ENCODE assay signal across 21 cellular contexts in genomic region chr18:6546229-6546628, GRCh38.
A peak's percentile ranks its signal among the peaks of the same experiment; 100 is the strongest.
DNase-seq lines count a peak whose midpoint lies in the region; TF ChIP-seq lines count a peak whose summit lies in the region.
"Had no signal": no experiment of that assay in that cellular context is flagged by ENCODE, and none has a peak within 500 bp of the region (broad histone marks: within the 10 kb centered on the region; RNA-seq: fewer than 3 reads in every experiment).

No MANE protein-coding gene starts in this region.

- 45 to 52% methylated on average over 4 of the region's 4 CpGs for WGBS in testis, 2 donors

- H3K4me1 ChIP-seq in testis: peaks cover 9% of the 10 kb centered on the region
- no peaks in the 10 kb centered on the region for H3K4me1 ChIP-seq in ascending aorta
- H3K4me1 ChIP-seq: BE2C, Caco-2 had no signal

- DNase-seq in NCI-H2171 treated with DMSO at 0.1 percent for 48 hours (lab: John Stamatoyannopoulos, UW): peak; percentile 10
- no peak for DNase-seq in NCI-H2171 (lab: John Stamatoyannopoulos, UW)
- peak; percentile 28 for DNase-seq in astrocyte of the hippocampus (ENCODE audit: low read depth, low spot score)
- peak; percentile 77 for DNase-seq in fibroblast of the conjunctiva (ENCODE audit: low read depth)
- peak; percentile 24 for DNase-seq in testis
- no peak for DNase-seq in ascending aorta (ENCODE audit: low spot score in 2 of 2)
- no peak for DNase-seq in amniotic stem cell (lab: John Stamatoyannopoulos, UW)
- DNase-seq in 8988T: no peak
- DNase-seq: activated B cell treated with CpG ODN at 0.5 μM for 24 hours; activated CD4-positive, alpha-beta memory T cell treated with anti-CD3 and anti-CD28 coated beads, Interleukin-2, amount 10 ng/mL, durations not matched to agents 7 days and 5 days; activated effector memory CD4-positive, alpha-beta T cell treated with anti-CD3 and anti-CD28 coated beads, Interleukin-2, amount 50 U/mL, for 16 hours; activated naive CD8-positive, alpha-beta T cell treated with anti-CD3 and anti-CD28 coated beads, Interleukin-2, amount 50 U/mL, for 24 hours; BE2C; Caco-2; naive thymus-derived CD4-positive, alpha-beta T cell; NCI-H526 treated with DMSO at 0.1 percent for 48 hours; occipital lobe; retina; stimulated activated naive CD8-positive, alpha-beta T cell treated with anti-CD3 and anti-CD28 coated beads, Interleukin-15, amount 100 ng/mL, for 72 hours; T-helper 9 cell had no signal

- H3K27ac ChIP-seq in testis (peak overlapping the region in 1 of 2 donors; percentile 0), ascending aorta (no peak overlapping the region)
- H3K27ac ChIP-seq: RWPE1 had no signal

- H3K27me3 ChIP-seq in testis (no peaks in the 10 kb centered on the region), ascending aorta (no peaks in the 10 kb centered on the region)
- H3K27me3 ChIP-seq: BE2C had no signal

- no peak for TF ChIP-seq POLR2A in testis (IDR thresholded peaks at IDR 0.05)

- H3K9me3 ChIP-seq in testis: no peaks in the 10 kb centered on the region
- no peaks in the 10 kb centered on the region for H3K9me3 ChIP-seq in ascending aorta
- H3K9me3 ChIP-seq: BE2C had no signal

- H3K4me3 ChIP-seq in testis (no peak overlapping the region), ascending aorta (no peak overlapping the region)

- no peak for TF ChIP-seq CTCF in testis (IDR thresholded peaks at IDR 0.05)
- TF ChIP-seq CTCF in ascending aorta (IDR thresholded peaks at IDR 0.05): no peak

- intact Hi-C loops in testis (cut with DNase I; ENCODE audit: low total_unique reads) (loop anchor here (2.0 to 10.0 kb wide), 2 partner anchors 39 to 339 kb away; no protein-coding TSS in a partner anchor), ascending aorta (cut with DNase I) (loop anchor here (10.0 kb wide), 1 partner anchor 339 kb away; no protein-coding TSS in a partner anchor)

- H3K36me3 ChIP-seq in testis (ENCODE audit: low read depth, missing control alignments): no peaks in the 10 kb centered on the region
- no peaks in the 10 kb centered on the region for H3K36me3 ChIP-seq in ascending aorta
- H3K36me3 ChIP-seq: BE2C had no signal

Comparison
In these comparisons a context has a peak if more than half of its experiments do, and no peak if none do; other contexts are left out.
1. DNase-seq: peak in NCI-H2171 treated with DMSO at 0.1 percent for 48 hours (single experiment), astrocyte of the hippocampus (single experiment), fibroblast of the conjunctiva (single experiment) and testis (single experiment); none in NCI-H2171 (single experiment), ascending aorta (0 of 2), amniotic stem cell (single experiment) and 8988T (single experiment).